ENCODE assay signal across 16 cellular contexts in genomic region chr3:16898595-16899395, GRCh38. TPM values are rescaled to one million over a fixed set of nuclear protein-coding genes. Genes with fewer than 3 reads are reported as not detected.
DNase-seq lines count a peak whose midpoint lies in the region; ATAC-seq and TF ChIP-seq lines count a peak whose summit lies in the region.
"Had no signal": no experiment of that assay in that cellular context is flagged by ENCODE, and none has a peak within 500 bp of the region (broad histone marks: within the 10 kb centered on the region; RNA-seq: fewer than 3 reads in every experiment).

No MANE protein-coding gene starts in this region.

- POLR2A ChIA-PET in activated CD4-positive, alpha-beta T cell treated with anti-CD3 and anti-CD28 coated beads for 36 hours (lab: Charles Lee), result interaction anchor here (0.7 kb wide), 1 partner anchor 594 kb away, joined by 3 read pairs; no protein-coding TSS in a partner anchor
- POLR2A ChIA-PET in activated B cell treated with CpG ODN at 0.5 μM for 24 hours (lab: Charles Lee), result interaction anchor here (1.3 to 4.0 kb wide), 3 partner anchors 10 to 153 kb away, joined by 3 to 54 read pairs (median 7); partner anchors contain the start of gene PLCL2

- no peaks in the 10 kb centered on the region for H3K9me3 Mint-ChIP-seq in activated CD4-positive, alpha-beta T cell treated with anti-CD3 and anti-CD28 coated beads for 36 hours (ENCODE audit: low read depth)
- H3K9me3 Mint-ChIP-seq in activated B cell treated with CpG ODN at 0.5 μM for 24 hours, result no peaks in the 10 kb centered on the region
- H3K9me3 Mint-ChIP-seq in stimulated activated memory B cell treated with anti-CD40 and anti-IgM and Interleukin-4, amounts not matched to agents 10 μg/mL and 1 μg/mL and 100 μg/mL, for 72 hours, result no peaks in the 10 kb centered on the region

- no peaks in the 10 kb centered on the region for H3K27me3 Mint-ChIP-seq in activated CD4-positive, alpha-beta T cell treated with anti-CD3 and anti-CD28 coated beads for 36 hours
- H3K27me3 Mint-ChIP-seq in activated B cell treated with CpG ODN at 0.5 μM for 24 hours, result no peaks in the 10 kb centered on the region
- H3K27me3 Mint-ChIP-seq in stimulated activated memory B cell treated with anti-CD40 and anti-IgM and Interleukin-4, amounts not matched to agents 10 μg/mL and 1 μg/mL and 100 μg/mL, for 72 hours, result no peaks in the 10 kb centered on the region

- H3K9me3 ChIP-seq in right atrium auricular region, result no peaks in the 10 kb centered on the region
- no peaks in the 10 kb centered on the region for H3K9me3 ChIP-seq in thyroid gland
- H3K9me3 ChIP-seq: Caco-2, lower lobe of right lung had no signal

- H3K4me1 Mint-ChIP-seq in activated CD4-positive, alpha-beta T cell treated with anti-CD3 and anti-CD28 coated beads for 36 hours, result peaks cover 85% of the 10 kb centered on the region
- peaks cover 90% of the 10 kb centered on the region for H3K4me1 Mint-ChIP-seq in activated B cell treated with CpG ODN at 0.5 μM for 24 hours
- H3K4me1 Mint-ChIP-seq in stimulated activated memory B cell treated with anti-CD40 and anti-IgM and Interleukin-4, amounts not matched to agents 10 μg/mL and 1 μg/mL and 100 μg/mL, for 72 hours, result peaks cover 79% of the 10 kb centered on the region

- no peak for TF ChIP-seq POLR2A in thyroid gland (IDR thresholded peaks at IDR 0.05)

- H3K36me3 ChIP-seq in right atrium auricular region (no peaks in the 10 kb centered on the region), thyroid gland (no peaks in the 10 kb centered on the region)
- H3K36me3 ChIP-seq: lower lobe of right lung had no signal

- H3K4me1 ChIP-seq in right atrium auricular region (peaks cover 0 to 68% of the 10 kb centered on the region in 2 donors), thyroid gland (peaks cover 0 to 4% of the 10 kb centered on the region in 2 donors)
- H3K4me1 ChIP-seq: Caco-2, lower lobe of right lung had no signal

- no peak for TF ChIP-seq CTCF in activated B cell treated with CpG ODN at 0.5 μM for 24 hours (IDR thresholded peaks at IDR 0.05)
- no peak for TF ChIP-seq CTCF in right atrium auricular region (IDR thresholded peaks at IDR 0.05)
- TF ChIP-seq CTCF in thyroid gland (IDR thresholded peaks at IDR 0.05), result no peak

- H3K27me3 ChIP-seq in right atrium auricular region (no peaks in the 10 kb centered on the region), thyroid gland (no peaks in the 10 kb centered on the region)

- CTCF ChIA-PET in activated CD4-positive, alpha-beta T cell treated with anti-CD3 and anti-CD28 coated beads for 36 hours (lab: Charles Lee), result interaction anchor here (0.7 to 1.1 kb wide), 2 partner anchors 10 to 12 kb away, joined by 3 to 4 read pairs; no protein-coding TSS in a partner anchor
- CTCF ChIA-PET in activated B cell treated with CpG ODN at 0.5 μM for 24 hours (lab: Charles Lee), result interaction anchor here (0.8 kb wide), 1 partner anchor 134 kb away, joined by 3 read pairs; no protein-coding TSS in a partner anchor

- DNase-seq in activated CD4-positive, alpha-beta T cell treated with anti-CD3 and anti-CD28 coated beads for 36 hours, result no peak
- no peak for DNase-seq in activated CD4-positive, alpha-beta T cell treated with anti-CD3 and anti-CD28 coated beads for 4 hours
- DNase-seq in activated B cell treated with CpG ODN at 0.5 μM for 24 hours (no peak), right atrium auricular region (ENCODE audit: low spot score) (no peak), thyroid gland (no peak), mesenteric fat pad (ENCODE audit: low spot score) (no peak)
- DNase-seq: Caco-2, H7, KG1, lower lobe of right lung, NCI-H1436, NCI-H524, nucleus accumbens had no signal

- intact Hi-C loops in activated CD4-positive, alpha-beta T cell treated with anti-CD3 and anti-CD28 coated beads for 36 hours (cut with DNase I, micrococcal nuclease), result no loop called here
- intact Hi-C loops in activated B cell treated with CpG ODN at 0.5 μM for 24 hours (cut with micrococcal nuclease), result no loop called here
- intact Hi-C loops in thyroid gland (cut with DNase I), result no loop called here

- 88 to 98% methylated on average over 7 of the region's 7 CpGs for WGBS in thyroid gland, 2 donors

- no peak for ATAC-seq in activated CD4-positive, alpha-beta T cell treated with anti-CD3 and anti-CD28 coated beads for 36 hours
- ATAC-seq in activated B cell treated with CpG ODN at 0.5 μM for 24 hours (ENCODE audit: low read depth) (no peak), GM21717 (IDR thresholded peaks at IDR 0.05; ENCODE audit: unreplicated experiment) (no peak)
- ATAC-seq in stimulated activated memory B cell treated with anti-CD40 and anti-IgM and Interleukin-4, amounts not matched to agents 10 μg/mL and 1 μg/mL and 100 μg/mL, for 72 hours, result no peak
- ATAC-seq: lower lobe of right lung had no signal

- peak overlapping the region in 1 of 2 donors; percentile 0 for H3K4me3 ChIP-seq in right atrium auricular region
- no peak overlapping the region for H3K4me3 ChIP-seq in thyroid gland (replicated peaks in 1 of 3)
- H3K4me3 ChIP-seq: lower lobe of right lung, smooth muscle cell had no signal

- H3K27ac Mint-ChIP-seq in activated CD4-positive, alpha-beta T cell treated with anti-CD3 and anti-CD28 coated beads for 36 hours, result peak overlapping the region; percentile 8
- H3K27ac Mint-ChIP-seq in activated B cell treated with CpG ODN at 0.5 μM for 24 hours, result peak overlapping the region; percentile 86
- peak overlapping the region; percentile 99 for H3K27ac Mint-ChIP-seq in stimulated activated memory B cell treated with anti-CD40 and anti-IgM and Interleukin-4, amounts not matched to agents 10 μg/mL and 1 μg/mL and 100 μg/mL, for 72 hours

- peaks cover 2% of the 10 kb centered on the region for H3K36me3 Mint-ChIP-seq in activated CD4-positive, alpha-beta T cell treated with anti-CD3 and anti-CD28 coated beads for 36 hours (ENCODE audit: low read depth)
- peaks cover 5% of the 10 kb centered on the region for H3K36me3 Mint-ChIP-seq in activated B cell treated with CpG ODN at 0.5 μM for 24 hours (ENCODE audit: low read depth)
- peaks cover 17% of the 10 kb centered on the region for H3K36me3 Mint-ChIP-seq in stimulated activated memory B cell treated with anti-CD40 and anti-IgM and Interleukin-4, amounts not matched to agents 10 μg/mL and 1 μg/mL and 100 μg/mL, for 72 hours

- H3K4me3 Mint-ChIP-seq in activated CD4-positive, alpha-beta T cell treated with anti-CD3 and anti-CD28 coated beads for 36 hours, result no peak overlapping the region
- H3K4me3 Mint-ChIP-seq in activated B cell treated with CpG ODN at 0.5 μM for 24 hours, result no peak overlapping the region
- H3K4me3 Mint-ChIP-seq in stimulated activated memory B cell treated with anti-CD40 and anti-IgM and Interleukin-4, amounts not matched to agents 10 μg/mL and 1 μg/mL and 100 μg/mL, for 72 hours, result no peak overlapping the region

- peak overlapping the region; percentile 68 to 76 for H3K27ac ChIP-seq in right atrium auricular region
- no peak overlapping the region for H3K27ac ChIP-seq in thyroid gland
- H3K27ac ChIP-seq: lower lobe of right lung had no signal

RNA-seq across cellular contexts. Expression of gene PLCL2, which starts 14.0 kb away (rescaled TPM):
- 10 to 100 TPM; 12.5 to 15.0 TPM for total RNA-seq in activated CD4-positive, alpha-beta T cell treated with anti-CD3 and anti-CD28 coated beads for 36 hours
- total RNA-seq in activated B cell treated with CpG ODN at 0.5 μM for 24 hours (33.3 and 40.0 TPM in 2 replicates), right atrium auricular region (10 to 100 TPM; 32.4 to 35.2 TPM), thyroid gland (10 to 100 TPM in 2 of 4 donors, 1 to 10 TPM in 2; 6.3 to 15.3 (median 9.3) TPM), mesenteric fat pad (12.2 TPM)

Comparison
In these comparisons a context has a peak if more than half of its experiments do, and no peak if none do; other contexts are left out.
1. H3K27ac Mint-ChIP-seq: peak in every context shown above with its lines; median percentile 99 in stimulated activated memory B cell treated with anti-CD40 and anti-IgM and Interleukin-4, amounts not matched to agents 10 μg/mL and 1 μg/mL and 100 μg/mL, for 72 hours; 86 in activated B cell treated with CpG ODN at 0.5 μM for 24 hours; 8 in activated CD4-positive, alpha-beta T cell treated with anti-CD3 and anti-CD28 coated beads for 36 hours.
2. H3K27ac ChIP-seq: peak in right atrium auricular region (2 of 2); none in thyroid gland (0 of 3).